ENCODE assay signal across 16 cellular contexts in the genomic region with DNA sequence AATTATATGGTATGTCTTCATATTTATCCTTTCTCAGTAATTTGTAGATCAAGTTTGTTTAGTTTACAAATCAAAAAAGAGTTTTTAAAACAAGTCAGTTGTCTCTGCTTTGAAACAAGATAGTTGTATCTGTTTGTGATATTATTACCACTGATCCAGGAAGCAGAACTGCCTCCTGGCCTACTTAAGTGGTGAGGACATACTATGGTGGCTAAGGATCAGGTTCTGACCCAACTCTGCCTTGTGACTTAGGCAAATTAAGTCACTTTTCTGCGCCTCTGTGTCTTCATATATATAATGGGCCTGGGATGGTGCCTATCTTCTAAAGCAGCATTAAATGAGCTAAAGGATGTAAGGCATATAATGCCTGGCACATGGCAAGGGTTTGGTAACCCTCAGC. TPM values are rescaled to one million over a fixed set of nuclear protein-coding genes. Genes with fewer than 3 reads are reported as not detected.
DNase-seq lines count a peak whose midpoint lies in the region; ATAC-seq and TF ChIP-seq lines count a peak whose summit lies in the region.
"Had no signal": no experiment of that assay in that cellular context is flagged by ENCODE, and none has a peak within 500 bp of the region (broad histone marks: within the 10 kb centered on the region; RNA-seq: fewer than 3 reads in every experiment).

No MANE protein-coding gene starts in this region.

- 93% methylated on average over 1 of the region's 1 CpG for WGBS in thymus

- peaks cover 0 to 11% of the 10 kb centered on the region in 2 donors for H3K36me3 Mint-ChIP-seq in CD14-positive monocyte

- H3K9me3 ChIP-seq in Loucy (ENCODE audit: insufficient read depth, low read depth, low read length) (no peaks in the 10 kb centered on the region), adipocyte (ENCODE audit: control insufficient read depth, low read length) (no peaks in the 10 kb centered on the region), parathyroid adenoma (ENCODE audit: control insufficient read depth, low read length) (no peaks in the 10 kb centered on the region), thymus (ENCODE audit: control insufficient read depth) (no peaks in the 10 kb centered on the region)

- H3K9me2 ChIP-seq in Loucy (replicated peaks; ENCODE audit: low read depth, low read length) = no peaks in the 10 kb centered on the region

- TF ChIP-seq CTCF in Loucy (conservative IDR thresholded peaks at IDR 0.05; ENCODE audit: low read length) (no peak), parathyroid adenoma (IDR thresholded peaks at IDR 0.05) (no peak), CD14-positive monocyte (IDR thresholded peaks at IDR 0.05) (no peak)

- intact Hi-C loops in CD14-positive monocyte (cut with micrococcal nuclease) = no loop called here

- H3K27me3 ChIP-seq in Loucy (ENCODE audit: insufficient read depth, low read length, poor library complexity, severe bottlenecking) (no peaks in the 10 kb centered on the region), adipocyte (replicated peaks; ENCODE audit: control insufficient read depth, insufficient read depth, low read length) (no peaks in the 10 kb centered on the region), parathyroid adenoma (ENCODE audit: control insufficient read depth, insufficient read depth, low read length) (no peaks in the 10 kb centered on the region), thymus (ENCODE audit: control insufficient read depth, insufficient read depth) (no peaks in the 10 kb centered on the region)

- no peak for DNase-seq in adipocyte (ENCODE audit: low read depth)
- DNase-seq in CD14-positive monocyte (ENCODE audit: low spot score) = no peak
- no peak for DNase-seq in putamen (ENCODE audit: low spot score)
- DNase-seq: CD4-positive, alpha-beta T cell; COR-L47; DMS79; KBM-7; NCI-H1092 treated with DMSO at 0.1 percent for 48 hours; NCI-H1436 treated with DMSO at 0.1 percent for 48 hours; NCI-H1930; NCI-H69 had no signal

- no peaks in the 10 kb centered on the region for H3K27me3 Mint-ChIP-seq in CD14-positive monocyte (ENCODE audit: low read depth in 3 of 3)
- H3K27me3 Mint-ChIP-seq: CD4-positive, alpha-beta T cell had no signal

- H3K4me1 ChIP-seq in Loucy (ENCODE audit: insufficient read depth, low read length, poor library complexity, severe bottlenecking) (peaks cover 30% of the 10 kb centered on the region), adipocyte (ENCODE audit: control insufficient read depth, insufficient read depth, low read length) (peaks cover 27% of the 10 kb centered on the region), parathyroid adenoma (no peaks in the 10 kb centered on the region), thymus (ENCODE audit: control insufficient read depth, insufficient read depth, low read length) (no peaks in the 10 kb centered on the region)

- H3K4me1 Mint-ChIP-seq in CD14-positive monocyte = peaks cover 25% of the 10 kb centered on the region

- H3K27ac ChIP-seq in parathyroid adenoma = peak overlapping the region; percentile 8
- H3K27ac ChIP-seq in thymus (ENCODE audit: low read depth) = peak overlapping the region; percentile 5
- H3K27ac ChIP-seq: RWPE1 had no signal

- no peaks in the 10 kb centered on the region for H3K9me3 Mint-ChIP-seq in CD14-positive monocyte
- H3K9me3 Mint-ChIP-seq: CD4-positive, alpha-beta T cell had no signal

- H4K20me1 ChIP-seq in Loucy (ENCODE audit: insufficient read depth, low read length, poor library complexity, severe bottlenecking) = peaks cover 23% of the 10 kb centered on the region

- H3K4me3 Mint-ChIP-seq in CD14-positive monocyte = no peak overlapping the region
- H3K4me3 Mint-ChIP-seq: CD4-positive, alpha-beta T cell had no signal

- H3K36me3 ChIP-seq in Loucy (ENCODE audit: insufficient read depth, low read length) = no peaks in the 10 kb centered on the region
- no peaks in the 10 kb centered on the region for H3K36me3 ChIP-seq in adipocyte (ENCODE audit: control insufficient read depth, insufficient read depth, low read length, severe bottlenecking)
- no peaks in the 10 kb centered on the region for H3K36me3 ChIP-seq in parathyroid adenoma (ENCODE audit: control insufficient read depth, insufficient read depth, low read length)
- no peaks in the 10 kb centered on the region for H3K36me3 ChIP-seq in thymus (ENCODE audit: control insufficient read depth, insufficient read depth)

- H3K4me3 ChIP-seq in Loucy (ENCODE audit: low read length, poor library complexity, severe bottlenecking) (no peak overlapping the region), adipocyte (ENCODE audit: low read length) (no peak overlapping the region), parathyroid adenoma (ENCODE audit: low read depth, low read length) (no peak overlapping the region), thymus (ENCODE audit: low read length) (no peak overlapping the region)

- H2AFZ ChIP-seq in Loucy (ENCODE audit: low read length) (no peak overlapping the region), parathyroid adenoma (no peak overlapping the region)

- H3K79me2 ChIP-seq in Loucy (ENCODE audit: insufficient read depth, low read length) = peaks cover 50% of the 10 kb centered on the region; the same call in 1 of the 2 replicates
- H3K79me2 ChIP-seq in parathyroid adenoma = peaks cover 36% of the 10 kb centered on the region

- peak overlapping the region; percentile 56 for H3K4me2 ChIP-seq in Loucy (ENCODE audit: low read depth, low read length, poor library complexity, severe bottlenecking)
- H3K4me2 ChIP-seq in parathyroid adenoma (ENCODE audit: low read length) = no peak overlapping the region

- no peaks in the 10 kb centered on the region for H3F3A ChIP-seq in Loucy (ENCODE audit: low read depth)

- no peak for ATAC-seq in HG02852 (IDR thresholded peaks at IDR 0.05; ENCODE audit: unreplicated experiment)

- H3K9ac ChIP-seq in Loucy (ENCODE audit: low read depth, low read length, poor library complexity, severe bottlenecking) (no peak overlapping the region), adipocyte (ENCODE audit: low read length) (peak overlapping the region; percentile 5), parathyroid adenoma (no peak overlapping the region)

- H3K27ac Mint-ChIP-seq in CD14-positive monocyte = no peak overlapping the region
- H3K27ac Mint-ChIP-seq: CD4-positive, alpha-beta T cell had no signal

RNA-seq across cellular contexts. Expression of gene ANKS1A, which starts 8.7 kb away (rescaled TPM):
- 7.7 TPM for polyA plus RNA-seq in thymus
- polyA plus RNA-seq in CD14-positive monocyte = 1 to 10 TPM; 1.7 to 3.1 TPM

RNA-seq across cellular contexts. Expression of gene TAF11, which starts 9.9 kb away (rescaled TPM):
- polyA plus RNA-seq in thymus (62.4 TPM), CD14-positive monocyte (10 to 100 TPM; 22.9 to 26.0 TPM)
